Comparison of ENCODE assay signal across 8 cellular contexts in genomic region chr17:40361925-40362695, GRCh38. TPM values are rescaled to one million over a fixed set of nuclear protein-coding genes. Genes with fewer than 3 reads are reported as not detected.
DNase-seq lines count a peak whose midpoint lies in the region; ATAC-seq and TF ChIP-seq lines count a peak whose summit lies in the region.

No MANE protein-coding gene starts in this region.

- H3K36me3 ChIP-seq in KOPT-K1 (ENCODE audit: insufficient read depth, low read length) (no peaks in the 10 kb centered on the region), psoas muscle (ENCODE audit: insufficient read depth in 1 of 2, low read depth in 1 of 2) (no peaks in the 10 kb centered on the region), uterus (no peaks in the 10 kb centered on the region)

- peaks cover 0 to 3% (median 0%) of the 10 kb centered on the region in 3 donors for H3K27me3 ChIP-seq in psoas muscle (ENCODE audit: insufficient read depth in 3 of 3, low read length in 2 of 3)
- H3K27me3 ChIP-seq in uterus: no peaks in the 10 kb centered on the region

- H3K36me3 Mint-ChIP-seq in effector memory CD8-positive, alpha-beta T cell (ENCODE audit: insufficient read depth): peaks cover 17% of the 10 kb centered on the region

- peaks cover 8% of the 10 kb centered on the region for H3K4me1 ChIP-seq in psoas muscle
- no peaks in the 10 kb centered on the region for H3K4me1 ChIP-seq in uterus

- H3K9me3 ChIP-seq in KOPT-K1 (ENCODE audit: insufficient read depth, low read length, poor library complexity, severe bottlenecking) (no peaks in the 10 kb centered on the region), psoas muscle (no peaks in the 10 kb centered on the region), uterus (no peaks in the 10 kb centered on the region)

- ATAC-seq in GM18517 (IDR thresholded peaks at IDR 0.05; ENCODE audit: unreplicated experiment) (peak; percentile 21), psoas muscle (no peak)
- ATAC-seq in effector memory CD8-positive, alpha-beta T cell (replicated peaks): no peak

- H3K4me3 Mint-ChIP-seq in effector memory CD8-positive, alpha-beta T cell: peak overlapping the region; percentile 7 to 50

- H3K27ac ChIP-seq in KOPT-K1 (ENCODE audit: low read depth, low read length, poor library complexity, severe bottlenecking) (peak overlapping the region; percentile 13), psoas muscle (no peak overlapping the region), uterus (no peak overlapping the region)

- peak overlapping the region in 1 of 2 donors; percentile 62 for H3K27ac Mint-ChIP-seq in effector memory CD8-positive, alpha-beta T cell

- H3K4me1 Mint-ChIP-seq in effector memory CD8-positive, alpha-beta T cell (ENCODE audit: low read depth in 2 of 2): peaks cover 12 to 13% of the 10 kb centered on the region in 2 donors

- WGBS in psoas muscle, 3 donors: 73 to 75% (median 75%) methylated on average over 23 to 24 of the region's 24 CpGs

- no peak for DNase-seq in effector memory CD8-positive, alpha-beta T cell
- no peak for DNase-seq in psoas muscle
- DNase-seq in uterus: no peak
- DNase-seq in NOMO-1 (lab: John Stamatoyannopoulos, UW; ENCODE audit: unreplicated experiment in 2 of 2): no peak
- no peak for DNase-seq in RPMI8226
- DNase-seq in T-helper 9 cell: no peak

- H3K27me3 Mint-ChIP-seq in effector memory CD8-positive, alpha-beta T cell: peaks cover 15 to 32% of the 10 kb centered on the region in 2 donors

- H3K9me3 Mint-ChIP-seq in effector memory CD8-positive, alpha-beta T cell: no peaks in the 10 kb centered on the region

- no peak for TF ChIP-seq CTCF in psoas muscle (IDR thresholded peaks at IDR 0.05)
- TF ChIP-seq CTCF in uterus (IDR thresholded peaks at IDR 0.05): no peak

- intact Hi-C loops in psoas muscle (cut with DNase I): loop anchor here (2.0 to 5.0 kb wide), 3 partner anchors 50 to 200 kb away; no protein-coding TSS in a partner anchor
- intact Hi-C loops in uterus (cut with DNase I; ENCODE audit: low total_unique reads): no loop called here

- TF ChIP-seq POLR2A in uterus (IDR thresholded peaks at IDR 0.05): no peak

- peak overlapping the region; percentile 69 for H3K4me3 ChIP-seq in psoas muscle
- H3K4me3 ChIP-seq in uterus: no peak overlapping the region

RNA-seq across cellular contexts. Expression of gene GJD3, which starts 2.4 kb away (rescaled TPM):
- total RNA-seq in psoas muscle (1 to 10 TPM in 2 of 4 donors, under 1 TPM in 2; 0.34 to 1.4 (median 0.82) TPM), uterus (1 to 10 TPM in 1 of 4 donors, under 1 TPM in 1, not detected in 2; 0.83 to 3.8 TPM)
- polyA plus RNA-seq in psoas muscle: under 1 TPM in 2 of 3 donors, not detected in 1; 0.17 to 0.25 TPM

RNA-seq across cellular contexts. Expression of gene RARA, which starts 53.1 kb away (rescaled TPM):
- 10 to 100 TPM; 15.0 to 51.1 (median 44.6) TPM for total RNA-seq in psoas muscle
- polyA plus RNA-seq in psoas muscle: 10 to 100 TPM; 15.0 to 76.9 (median 18.6) TPM
- total RNA-seq in uterus: 10 to 100 TPM; 18.9 to 80.5 (median 46.3) TPM

RNA-seq across cellular contexts. Expression of gene TOP2A, which starts 55.6 kb away (rescaled TPM):
- total RNA-seq in psoas muscle (under 1 TPM; 0.15 to 0.84 (median 0.46) TPM), uterus (100 to 1,000 TPM in 1 of 4 donors, 1 to 10 TPM in 1, under 1 TPM in 1, not detected in 1; 0.26 to 145 (median 1.9) TPM)
- polyA plus RNA-seq in psoas muscle: under 1 TPM in 2 of 3 donors, not detected in 1; 0.14 to 0.18 TPM
